In the genomic region with DNA sequence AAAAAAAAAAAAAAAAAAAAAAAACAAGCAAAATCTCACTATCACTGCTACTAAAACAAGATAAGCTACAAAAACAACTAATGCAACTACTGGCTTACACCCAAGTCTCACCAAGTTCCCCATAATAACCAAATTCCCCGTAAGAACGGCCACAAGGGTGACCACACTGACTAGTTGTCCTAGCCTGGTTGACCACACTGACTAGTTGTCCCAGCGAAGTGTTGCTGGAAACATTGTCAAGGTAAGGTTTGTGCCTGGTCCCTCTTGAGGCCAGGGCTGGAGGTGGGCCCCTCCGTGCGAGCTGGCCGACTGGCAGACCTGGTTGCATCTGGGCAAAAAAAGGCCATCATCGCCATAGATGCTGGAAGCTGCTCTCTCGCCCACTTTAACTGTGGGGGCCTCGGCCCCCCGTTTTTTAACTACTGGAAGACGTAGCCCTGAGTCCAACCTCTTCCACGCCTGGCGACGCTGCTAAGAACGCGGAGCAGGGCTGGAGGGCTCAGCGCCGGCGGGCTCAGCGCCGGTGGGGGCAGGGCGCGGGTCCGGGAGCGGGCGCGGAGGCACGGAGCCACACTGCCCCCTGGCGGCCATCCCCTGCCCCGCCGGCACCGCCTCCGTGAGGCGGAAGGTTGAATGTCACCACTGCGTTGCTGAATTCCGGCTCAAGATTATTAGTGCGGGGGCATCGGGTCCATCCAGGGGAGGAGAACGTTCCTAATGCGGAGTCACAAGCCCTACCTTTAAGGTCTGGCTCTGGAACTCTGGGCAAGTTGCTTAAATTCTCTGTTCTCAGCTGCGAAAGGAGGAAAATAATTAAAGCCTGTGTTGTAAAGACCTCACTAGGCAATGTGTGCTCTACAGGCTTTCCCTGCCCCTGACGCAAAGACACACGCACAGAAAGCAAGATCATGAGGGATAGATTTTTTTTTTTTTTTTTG, we compare ENCODE assay signal across 8 cellular contexts.
DNase-seq lines count a peak whose midpoint lies in the region; ATAC-seq, FAIRE-seq and TF ChIP-seq lines count a peak whose summit lies in the region.

No MANE protein-coding gene starts in this region.

- H3K4me3 ChIP-seq in SJCRH30 (peak overlapping the region; percentile 48), neuron (ENCODE audit: low read length) (peak overlapping the region; percentile 36), stomach smooth muscle (ENCODE audit: low read length in 2 of 2) (peak overlapping the region; percentile 61 to 71)

- peak overlapping the region; percentile 79 for H3K4me3 Mint-ChIP-seq in CD4-positive, alpha-beta T cell

- H2AFZ ChIP-seq in neuron (ENCODE audit: low read depth, low read length), result peak overlapping the region; percentile 18

- in situ Hi-C loops in KBM-7 (cut with MboI; ENCODE audit: low pct_unique_long_range_greater_than_20kb, low sequenced_read_pairs), result no loop called here

- H3K9ac ChIP-seq in stomach smooth muscle (ENCODE audit: low read length in 2 of 2), result peak overlapping the region in 1 of 2 donors; percentile 62

- no peak overlapping the region for H3K27ac ChIP-seq in CD4-positive, alpha-beta T cell (ENCODE audit: low read depth, low read length)
- H3K27ac ChIP-seq in SJCRH30 (peak overlapping the region; percentile 68), stomach smooth muscle (ENCODE audit: low read length) (peak overlapping the region; percentile 64)

- H3K27me3 ChIP-seq in CD4-positive, alpha-beta T cell (ENCODE audit: control insufficient read depth, insufficient read depth, low read length), result peaks cover 31% of the 10 kb centered on the region
- H3K27me3 ChIP-seq in SJCRH30 (no peaks in the 10 kb centered on the region), neuron (ENCODE audit: insufficient read depth, low read length) (no peaks in the 10 kb centered on the region), stomach smooth muscle (ENCODE audit: control insufficient read depth in 1 of 2, insufficient read depth in 2 of 2, low read length in 2 of 2) (peaks cover 3 to 4% of the 10 kb centered on the region in 2 donors)

- H3K4me1 Mint-ChIP-seq in CD4-positive, alpha-beta T cell (ENCODE audit: low read depth), result peaks cover 9% of the 10 kb centered on the region

- H3K36me3 Mint-ChIP-seq in CD4-positive, alpha-beta T cell (ENCODE audit: low read depth), result no peaks in the 10 kb centered on the region

- H3K4me1 ChIP-seq in SJCRH30, result peaks cover 27% of the 10 kb centered on the region
- H3K4me1 ChIP-seq in neuron (ENCODE audit: insufficient read depth, low read length), result peaks cover 20% of the 10 kb centered on the region
- peaks cover 21% of the 10 kb centered on the region for H3K4me1 ChIP-seq in stomach smooth muscle (ENCODE audit: control insufficient read depth, insufficient read depth, low read length)

- H3K9me3 ChIP-seq in CD4-positive, alpha-beta T cell (ENCODE audit: control insufficient read depth, low read length), result no peaks in the 10 kb centered on the region
- no peaks in the 10 kb centered on the region for H3K9me3 ChIP-seq in SJCRH30 (replicated peaks)
- peaks cover 10% of the 10 kb centered on the region for H3K9me3 ChIP-seq in neuron (ENCODE audit: low read length)
- no peaks in the 10 kb centered on the region for H3K9me3 ChIP-seq in stomach smooth muscle (ENCODE audit: control insufficient read depth in 2 of 2, low read length in 2 of 2)

- H3K9me3 Mint-ChIP-seq in CD4-positive, alpha-beta T cell, result no peaks in the 10 kb centered on the region

- H3K27me3 Mint-ChIP-seq in CD4-positive, alpha-beta T cell, result peaks cover 73% of the 10 kb centered on the region

- peak; percentile 42 to 80 (median 64) for DNase-seq in CD4-positive, alpha-beta T cell
- peak; percentile 74 for DNase-seq in KBM-7
- peak; percentile 83 to 91 for DNase-seq in SJCRH30
- DNase-seq in activated naive CD4-positive, alpha-beta T cell (lab: John Stamatoyannopoulos, UW), result peak; percentile 39 to 75 (median 58)
- DNase-seq in frontal cortex (ENCODE audit: low spot score in 2 of 2), result peak; percentile 86 to 88

- ATAC-seq in CD4-positive, alpha-beta T cell (ENCODE audit: poor library complexity), result peak; percentile 89
- ATAC-seq in GM21360 (IDR thresholded peaks at IDR 0.05; ENCODE audit: unreplicated experiment), result peak; percentile 67

- H3K27ac Mint-ChIP-seq in CD4-positive, alpha-beta T cell, result no peak overlapping the region

- CTCF ChIA-PET in CD4-positive, alpha-beta T cell (lab: Charles Lee), result interaction anchor here (0.6 to 0.7 kb wide), 4 partner anchors 9 to 563 kb away, joined by 3 read pairs; no protein-coding TSS in a partner anchor

- no peaks in the 10 kb centered on the region for H3K36me3 ChIP-seq in SJCRH30
- H3K36me3 ChIP-seq in neuron (ENCODE audit: insufficient read depth, low read length), result no peaks in the 10 kb centered on the region
- H3K36me3 ChIP-seq in stomach smooth muscle (ENCODE audit: control insufficient read depth in 2 of 2, insufficient read depth in 2 of 2, low read length in 2 of 2), result no peaks in the 10 kb centered on the region

- FAIRE-seq in frontal cortex (lab: Jason Lieb, UNC), result no peak

- intact Hi-C loops in CD4-positive, alpha-beta T cell (cut with DNase I, micrococcal nuclease), result loop anchor here (1.0 to 10.0 kb wide), 9 partner anchors 416 to 1537 kb away; no protein-coding TSS in a partner anchor

- POLR2A ChIA-PET in CD4-positive, alpha-beta T cell (lab: Charles Lee), result no interaction called here

- peak; percentile 94 for TF ChIP-seq CTCF in CD4-positive, alpha-beta T cell (IDR thresholded peaks at IDR 0.05)
